In genomic region chr5:176891331-176891958, GRCh38 we compare ENCODE assay signal across 19 cellular contexts. TPM values are rescaled to one million over a fixed set of nuclear protein-coding genes. Genes with fewer than 3 reads are reported as not detected.
"Had no signal": no experiment of that assay in that cellular context is flagged by ENCODE, and none has a peak within 500 bp of the region (broad histone marks: within the 10 kb centered on the region; RNA-seq: fewer than 3 reads in every experiment).

No MANE protein-coding gene starts in this region.

- H3K9me3 Mint-ChIP-seq: activated naive CD4-positive, alpha-beta T cell treated with anti-CD3 and anti-CD28 coated beads, Interleukin-2, amount 50 U/mL, for 24 hours; activated T-cell treated with anti-CD3 and anti-CD28 coated beads, Interleukin-2, amount 50 U/mL, for 4 hours; nephron; stimulated activated naive CD8-positive, alpha-beta T cell treated with anti-CD3 and anti-CD28 coated beads, Interleukin-15, Interleukin-2, amounts not matched to agents 100 ng/mL and 50 ng/mL, for 24 hours; T-helper 2 cell treated with Interferon-gamma antibody and Interleukin-4, amounts not matched to agents 5 μg/mL and 100 μg/mL, for 36 hours; type B pancreatic cell had no signal

- DNase-seq: activated CD4-positive, alpha-beta T cell treated with anti-CD3 and anti-CD28 coated beads, Interleukin-2, amount 50 U/mL, for 4 hours; activated gamma-delta T cell; activated T-cell treated with anti-CD3 and anti-CD28 coated beads, Interleukin-2, amount 50 U/mL, for 4 hours; cortex of kidney; effector CD4-positive, alpha-beta T cell; hypothalamus; midbrain; stimulated activated CD4-positive, alpha-beta T cell treated with anti-CD3 and anti-CD28 coated beads, Interleukin-15, amount 100 ng/mL, for 24 hours; stimulated activated CD4-positive, alpha-beta T cell treated with anti-CD3 and anti-CD28 coated beads, Interleukin-2, amount 100 ng/mL, for 48 hours had no signal

- ATAC-seq: activated T-cell treated with anti-CD3 and anti-CD28 coated beads, Interleukin-2, amount 50 U/mL, for 4 hours had no signal

- H3K36me3 Mint-ChIP-seq: activated naive CD4-positive, alpha-beta T cell treated with anti-CD3 and anti-CD28 coated beads, Interleukin-2, amount 50 U/mL, for 24 hours; type B pancreatic cell had no signal

- H3K27ac Mint-ChIP-seq: activated naive CD4-positive, alpha-beta T cell treated with anti-CD3 and anti-CD28 coated beads, Interleukin-2, amount 50 U/mL, for 24 hours; nephron; stimulated activated naive CD8-positive, alpha-beta T cell treated with anti-CD3 and anti-CD28 coated beads, Interleukin-15, Interleukin-2, amounts not matched to agents 100 ng/mL and 50 ng/mL, for 24 hours; T-helper 2 cell treated with Interferon-gamma antibody and Interleukin-4, amounts not matched to agents 5 μg/mL and 100 μg/mL, for 36 hours; type B pancreatic cell had no signal

- H3K4me3 Mint-ChIP-seq: activated naive CD4-positive, alpha-beta T cell treated with anti-CD3 and anti-CD28 coated beads, Interleukin-2, amount 50 U/mL, for 24 hours; activated T-cell treated with anti-CD3 and anti-CD28 coated beads, Interleukin-2, amount 50 U/mL, for 4 hours; nephron; stimulated activated naive CD8-positive, alpha-beta T cell treated with anti-CD3 and anti-CD28 coated beads, Interleukin-15, Interleukin-2, amounts not matched to agents 100 ng/mL and 50 ng/mL, for 24 hours; T-helper 2 cell treated with Interferon-gamma antibody and Interleukin-4, amounts not matched to agents 5 μg/mL and 100 μg/mL, for 36 hours; type B pancreatic cell had no signal

- H3K27ac ChIP-seq: ascending aorta, prostate gland, right atrium auricular region, skin epidermis had no signal

- H3K4me3 ChIP-seq: ascending aorta, prostate gland, right atrium auricular region, skin epidermis had no signal

- H3K4me1 Mint-ChIP-seq: activated naive CD4-positive, alpha-beta T cell treated with anti-CD3 and anti-CD28 coated beads, Interleukin-2, amount 50 U/mL, for 24 hours; nephron had no signal

RNA-seq across cellular contexts. Expression of gene HK3, which starts 7.7 kb away (rescaled TPM):
- total RNA-seq: lung microvascular endothelial cell had no signal
